11 cellular contexts compared by ENCODE assay signal in genomic region chr6:15763827-15764226, GRCh38.
DNase-seq lines count a peak whose midpoint lies in the region; ATAC-seq, FAIRE-seq and TF ChIP-seq lines count a peak whose summit lies in the region.
"Had no signal": no experiment of that assay in that cellular context is flagged by ENCODE, and none has a peak within 500 bp of the region (broad histone marks: within the 10 kb centered on the region; RNA-seq: fewer than 3 reads in every experiment).

No MANE protein-coding gene starts in this region.

- BruUV-seq in MCF 10A (replicated peaks; lab: Mats Ljungman, UMichigan): no TSS peak
- no TSS peak for BruUV-seq in mammary epithelial cell (replicated peaks; lab: Mats Ljungman, UMichigan)

- TF ChIP-seq CTCF in MCF 10A (IDR thresholded peaks at IDR 0.05; ENCODE audit: unreplicated experiment) (no peak), mammary epithelial cell (conservative IDR thresholded peaks at IDR 0.05 in 1 of 2, IDR thresholded peaks at IDR 0.05 in 1 of 2; ENCODE audit: extremely low read depth in 1 of 2, insufficient read depth in 1 of 2, low read depth in 1 of 2, low read length in 2 of 2) (no peak), astrocyte (IDR thresholded peaks at IDR 0.05; ENCODE audit: insufficient read depth, low read depth, low read length) (no peak), kidney epithelial cell (IDR thresholded peaks at IDR 0.05; ENCODE audit: insufficient read depth, low read length, poor library complexity, severe bottlenecking) (no peak)

- H4K20me1 ChIP-seq in mammary epithelial cell (ENCODE audit: insufficient read depth, low read length) (no peaks in the 10 kb centered on the region), astrocyte (ENCODE audit: insufficient read depth, low read length) (no peaks in the 10 kb centered on the region)

- H3K27ac ChIP-seq in mammary epithelial cell (ENCODE audit: insufficient read depth, low read depth, low read length) (no peak overlapping the region), astrocyte (ENCODE audit: low read depth, low read length) (no peak overlapping the region)

- no peaks in the 10 kb centered on the region for H3K9me3 ChIP-seq in mammary epithelial cell (replicated peaks; ENCODE audit: insufficient read depth, low read length)
- peaks cover 2% of the 10 kb centered on the region for H3K9me3 ChIP-seq in astrocyte (ENCODE audit: insufficient read depth, low read depth, low read length)

- no peak overlapping the region for H3K4me2 ChIP-seq in mammary epithelial cell (ENCODE audit: insufficient read depth, low read depth, low read length)
- no peak overlapping the region for H3K4me2 ChIP-seq in astrocyte (ENCODE audit: low read length)

- POLR2A ChIA-PET in MCF 10A (lab: Yijun Ruan, JAX): no interaction called here

- H3K4me1 Mint-ChIP-seq in MCF 10A (ENCODE audit: insufficient read depth, unreplicated experiment) (no peaks in the 10 kb centered on the region), astrocyte (ENCODE audit: low read depth, unreplicated experiment) (peaks cover 21% of the 10 kb centered on the region)
- H3K4me1 Mint-ChIP-seq in stimulated activated effector memory CD8-positive, alpha-beta T cell treated with anti-CD3 and anti-CD28 coated beads, Interleukin-12 subunit alpha, Interleukin-12 subunit beta, amount 100 ng/mL, for 72 hours: peaks cover 11% of the 10 kb centered on the region
- no peaks in the 10 kb centered on the region for H3K4me1 Mint-ChIP-seq in stimulated activated naive CD8-positive, alpha-beta T cell treated with anti-CD3 and anti-CD28 coated beads, Interleukin-15, amount 100 ng/mL, for 72 hours

- 66% methylated on average over 8 of the region's 8 CpGs for WGBS in mammary epithelial cell (ENCODE audit: low coverage, missing lambda C conversion rate)

- no peak overlapping the region for H3K4me3 ChIP-seq in mammary epithelial cell (replicated peaks in 1 of 3; ENCODE audit: insufficient read depth in 1 of 3, low read depth in 2 of 3, low read length in 3 of 3)
- H3K4me3 ChIP-seq in astrocyte (ENCODE audit: insufficient read depth, low read depth, low read length): no peak overlapping the region
- H3K4me3 ChIP-seq in kidney epithelial cell (ENCODE audit: low read depth, low read length): no peak overlapping the region
- H3K4me3 ChIP-seq: GM12878 had no signal

- peaks cover 4% of the 10 kb centered on the region for H3K36me3 Mint-ChIP-seq in MCF 10A (ENCODE audit: insufficient read depth, unreplicated experiment)
- no peaks in the 10 kb centered on the region for H3K36me3 Mint-ChIP-seq in astrocyte (ENCODE audit: low read depth, unreplicated experiment)
- no peaks in the 10 kb centered on the region for H3K36me3 Mint-ChIP-seq in stimulated activated effector memory CD8-positive, alpha-beta T cell treated with anti-CD3 and anti-CD28 coated beads, Interleukin-12 subunit alpha, Interleukin-12 subunit beta, amount 100 ng/mL, for 72 hours

- peak; percentile 54 for DNase-seq in MCF 10A (ENCODE audit: unreplicated experiment)
- DNase-seq in mammary epithelial cell: no peak
- DNase-seq in astrocyte (ENCODE audit: low read depth): peak; percentile 9
- peak; percentile 73 for DNase-seq in kidney epithelial cell (ENCODE audit: low read depth)
- DNase-seq in stimulated activated effector memory CD8-positive, alpha-beta T cell treated with anti-CD3 and anti-CD28 coated beads, Interleukin-12 subunit alpha, Interleukin-12 subunit beta, amount 100 ng/mL, for 72 hours (ENCODE audit: low spot score in 2 of 2): no peak
- DNase-seq in NCI-H748 treated with DMSO at 0.1 percent for 48 hours (lab: John Stamatoyannopoulos, UW): no peak
- DNase-seq in stimulated activated naive CD8-positive, alpha-beta T cell treated with anti-CD3 and anti-CD28 coated beads, Interleukin-15, amount 100 ng/mL, for 72 hours: no peak
- DNase-seq: AML-193, NCI-H1436 had no signal

- in situ Hi-C loops in mammary epithelial cell (cut with MboI; ENCODE audit: low sequenced_read_pairs in 2 of 2): no loop called here

- H3K27ac Mint-ChIP-seq in MCF 10A (ENCODE audit: low read depth, unreplicated experiment): no peak overlapping the region
- peak overlapping the region; percentile 67 for H3K27ac Mint-ChIP-seq in astrocyte (ENCODE audit: unreplicated experiment)
- no peak overlapping the region for H3K27ac Mint-ChIP-seq in stimulated activated effector memory CD8-positive, alpha-beta T cell treated with anti-CD3 and anti-CD28 coated beads, Interleukin-12 subunit alpha, Interleukin-12 subunit beta, amount 100 ng/mL, for 72 hours
- H3K27ac Mint-ChIP-seq in stimulated activated naive CD8-positive, alpha-beta T cell treated with anti-CD3 and anti-CD28 coated beads, Interleukin-15, amount 100 ng/mL, for 72 hours: no peak overlapping the region

- H3K4me1 ChIP-seq in mammary epithelial cell (ENCODE audit: insufficient read depth, low read length) (no peaks in the 10 kb centered on the region), astrocyte (ENCODE audit: insufficient read depth, low read length) (no peaks in the 10 kb centered on the region)

- H3K4me3 Mint-ChIP-seq in MCF 10A (ENCODE audit: unreplicated experiment): no peak overlapping the region
- H3K4me3 Mint-ChIP-seq in astrocyte (ENCODE audit: unreplicated experiment): no peak overlapping the region
- H3K4me3 Mint-ChIP-seq in stimulated activated effector memory CD8-positive, alpha-beta T cell treated with anti-CD3 and anti-CD28 coated beads, Interleukin-12 subunit alpha, Interleukin-12 subunit beta, amount 100 ng/mL, for 72 hours: no peak overlapping the region
- no peak overlapping the region for H3K4me3 Mint-ChIP-seq in stimulated activated naive CD8-positive, alpha-beta T cell treated with anti-CD3 and anti-CD28 coated beads, Interleukin-15, amount 100 ng/mL, for 72 hours

- no peak for FAIRE-seq in astrocyte (lab: Jason Lieb, UNC)
- FAIRE-seq: GM12878 had no signal

- ATAC-seq in stimulated activated effector memory CD8-positive, alpha-beta T cell treated with anti-CD3 and anti-CD28 coated beads, Interleukin-12 subunit alpha, Interleukin-12 subunit beta, amount 100 ng/mL, for 72 hours: peak; percentile 75
- no peak for ATAC-seq in GM21737 (IDR thresholded peaks at IDR 0.05; ENCODE audit: unreplicated experiment)
- no peak for ATAC-seq in stimulated activated naive CD8-positive, alpha-beta T cell treated with anti-CD3 and anti-CD28 coated beads, Interleukin-15, amount 100 ng/mL, for 72 hours
- ATAC-seq: GM12878 had no signal

- H3K9me3 Mint-ChIP-seq in MCF 10A (ENCODE audit: unreplicated experiment): no peaks in the 10 kb centered on the region
- no peaks in the 10 kb centered on the region for H3K9me3 Mint-ChIP-seq in astrocyte (ENCODE audit: unreplicated experiment)
- H3K9me3 Mint-ChIP-seq in stimulated activated effector memory CD8-positive, alpha-beta T cell treated with anti-CD3 and anti-CD28 coated beads, Interleukin-12 subunit alpha, Interleukin-12 subunit beta, amount 100 ng/mL, for 72 hours: no peaks in the 10 kb centered on the region
- no peaks in the 10 kb centered on the region for H3K9me3 Mint-ChIP-seq in stimulated activated naive CD8-positive, alpha-beta T cell treated with anti-CD3 and anti-CD28 coated beads, Interleukin-15, amount 100 ng/mL, for 72 hours

- intact Hi-C loops in MCF 10A (cut with micrococcal nuclease): no loop called here
- intact Hi-C loops in mammary epithelial cell (cut with micrococcal nuclease): no loop called here

- dilution Hi-C loops in mammary epithelial cell (cut with HindIII; ENCODE audit: low sequenced_read_pairs): no loop called here

- H3K27me3 Mint-ChIP-seq in MCF 10A (ENCODE audit: insufficient read depth, unreplicated experiment) (no peaks in the 10 kb centered on the region), astrocyte (ENCODE audit: low read depth, unreplicated experiment) (no peaks in the 10 kb centered on the region)
- H3K27me3 Mint-ChIP-seq in stimulated activated naive CD8-positive, alpha-beta T cell treated with anti-CD3 and anti-CD28 coated beads, Interleukin-15, amount 100 ng/mL, for 72 hours: peaks cover 5% of the 10 kb centered on the region

- no peak overlapping the region for H2AFZ ChIP-seq in mammary epithelial cell (ENCODE audit: low read depth, low read length)
- H2AFZ ChIP-seq in astrocyte (ENCODE audit: low read depth, low read length): no peak overlapping the region

- H3K9ac ChIP-seq in mammary epithelial cell (ENCODE audit: insufficient read depth, low read length): no peak overlapping the region
- H3K9ac ChIP-seq in astrocyte (ENCODE audit: low read length): no peak overlapping the region

- H3K79me2 ChIP-seq in mammary epithelial cell (ENCODE audit: insufficient read depth, low read length): no peaks in the 10 kb centered on the region
- H3K79me2 ChIP-seq in astrocyte (ENCODE audit: insufficient read depth, low read length): no peaks in the 10 kb centered on the region

- H3K27me3 ChIP-seq in mammary epithelial cell (ENCODE audit: insufficient read depth, low read length) (no peaks in the 10 kb centered on the region), astrocyte (ENCODE audit: insufficient read depth, low read length) (peaks cover 3% of the 10 kb centered on the region), kidney epithelial cell (ENCODE audit: control insufficient read depth, insufficient read depth, low read length) (no peaks in the 10 kb centered on the region)

- CTCF ChIA-PET in MCF 10A (lab: Yijun Ruan, JAX): interaction anchor here (0.5 to 1.0 kb wide), 2 partner anchors 364 to 419 kb away, joined by 3 to 4 read pairs; no protein-coding TSS in a partner anchor
- CTCF ChIA-PET in mammary epithelial cell (lab: Charles Lee; ENCODE audit: low non-redundant PET): no interaction called here

- H3K36me3 ChIP-seq in mammary epithelial cell (ENCODE audit: insufficient read depth, low read length): no peaks in the 10 kb centered on the region
- H3K36me3 ChIP-seq in astrocyte (ENCODE audit: insufficient read depth, low read length): no peaks in the 10 kb centered on the region
- no peaks in the 10 kb centered on the region for H3K36me3 ChIP-seq in kidney epithelial cell (ENCODE audit: control insufficient read depth, insufficient read depth, low read length)

Comparison
In these comparisons a context has a peak if more than half of its experiments do, and no peak if none do; other contexts are left out.
1. DNase-seq: peak in MCF 10A (single experiment), astrocyte (single experiment) and kidney epithelial cell (single experiment); none in mammary epithelial cell (single experiment), stimulated activated effector memory CD8-positive, alpha-beta T cell treated with anti-CD3 and anti-CD28 coated beads, Interleukin-12 subunit alpha, Interleukin-12 subunit beta, amount 100 ng/mL, for 72 hours (0 of 2), NCI-H748 treated with DMSO at 0.1 percent for 48 hours (single experiment) and stimulated activated naive CD8-positive, alpha-beta T cell treated with anti-CD3 and anti-CD28 coated beads, Interleukin-15, amount 100 ng/mL, for 72 hours (0 of 2).